1 cellular context compared by ENCODE assay signal in the genomic region with DNA sequence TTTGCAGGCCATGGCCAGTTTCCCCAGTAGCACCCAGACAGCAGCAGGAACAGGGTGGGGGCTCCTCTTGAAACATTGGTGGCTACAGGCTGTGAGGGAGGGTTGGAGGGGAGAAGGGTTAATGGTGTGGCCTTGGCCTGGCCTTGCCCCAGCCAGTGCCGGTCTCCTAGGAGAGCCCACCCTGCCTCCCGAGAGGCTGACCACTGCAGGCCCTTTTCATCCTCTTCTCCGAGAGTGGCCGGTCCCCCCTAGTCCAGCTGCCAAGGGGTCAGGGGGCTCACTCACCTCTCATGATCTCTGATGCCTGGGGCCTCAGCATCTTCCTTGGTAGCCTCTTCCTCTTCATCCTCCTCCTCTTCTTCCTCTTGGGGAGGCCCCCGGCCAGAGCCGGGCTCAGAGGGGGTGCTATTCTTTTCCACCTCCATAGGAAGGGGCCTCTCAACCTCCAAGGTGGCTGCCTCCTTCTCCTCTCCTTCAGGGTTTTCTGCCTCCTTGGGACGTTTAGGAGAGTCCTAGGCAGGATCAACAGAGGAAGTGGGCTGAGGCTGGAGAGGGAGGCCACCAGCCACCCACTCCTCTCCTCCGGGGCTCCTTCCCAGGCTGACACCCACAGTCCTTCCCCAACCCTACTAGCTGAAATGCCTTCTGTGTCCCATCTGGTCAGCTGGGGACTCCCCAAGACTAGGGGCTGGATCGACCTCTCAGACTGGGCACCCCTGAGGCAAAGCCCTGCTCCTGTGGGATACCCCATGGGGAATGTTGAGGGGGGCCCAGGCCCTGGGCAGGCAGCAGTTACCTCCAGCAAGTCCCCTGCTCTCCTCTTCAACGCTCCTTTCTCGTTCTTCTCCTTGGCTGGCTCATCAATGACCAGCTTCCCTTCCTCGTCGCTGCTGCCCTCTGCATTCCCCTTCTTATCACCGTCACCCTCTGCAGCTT.
TF ChIP-seq lines count a peak whose summit lies in the region.

No MANE protein-coding gene starts in this region.

TF ChIP-seq in GM23338, 12 proteins besides CTCF, POLR2A, EP300 and RAD21:
- TF ChIP-seq STAT1 (IDR thresholded peaks at IDR 0.05; ENCODE audit: unreplicated experiment), result no peak
- TF ChIP-seq CREB1 (CRISPR knock-in tag; IDR thresholded peaks at IDR 0.05; ENCODE audit: low read depth), result no peak
- no peak for TF ChIP-seq ZNF331 (CRISPR knock-in tag; IDR thresholded peaks at IDR 0.05; ENCODE audit: low read depth)
- TF ChIP-seq EZH2phosphoT487 (IDR thresholded peaks at IDR 0.05; ENCODE audit: unreplicated experiment), result no peak
- no peak for TF ChIP-seq JUNB (IDR thresholded peaks at IDR 0.05; ENCODE audit: unreplicated experiment)
- TF ChIP-seq ZNF114 (CRISPR knock-in tag; IDR thresholded peaks at IDR 0.05), result no peak
- no peak for TF ChIP-seq POLR2AphosphoS5 (IDR thresholded peaks at IDR 0.05; ENCODE audit: low read depth)
- no peak for TF ChIP-seq NANOG (IDR thresholded peaks at IDR 0.05; ENCODE audit: borderline replicate concordance)
